Comparison of ENCODE assay signal across 22 cellular contexts in the genomic region with DNA sequence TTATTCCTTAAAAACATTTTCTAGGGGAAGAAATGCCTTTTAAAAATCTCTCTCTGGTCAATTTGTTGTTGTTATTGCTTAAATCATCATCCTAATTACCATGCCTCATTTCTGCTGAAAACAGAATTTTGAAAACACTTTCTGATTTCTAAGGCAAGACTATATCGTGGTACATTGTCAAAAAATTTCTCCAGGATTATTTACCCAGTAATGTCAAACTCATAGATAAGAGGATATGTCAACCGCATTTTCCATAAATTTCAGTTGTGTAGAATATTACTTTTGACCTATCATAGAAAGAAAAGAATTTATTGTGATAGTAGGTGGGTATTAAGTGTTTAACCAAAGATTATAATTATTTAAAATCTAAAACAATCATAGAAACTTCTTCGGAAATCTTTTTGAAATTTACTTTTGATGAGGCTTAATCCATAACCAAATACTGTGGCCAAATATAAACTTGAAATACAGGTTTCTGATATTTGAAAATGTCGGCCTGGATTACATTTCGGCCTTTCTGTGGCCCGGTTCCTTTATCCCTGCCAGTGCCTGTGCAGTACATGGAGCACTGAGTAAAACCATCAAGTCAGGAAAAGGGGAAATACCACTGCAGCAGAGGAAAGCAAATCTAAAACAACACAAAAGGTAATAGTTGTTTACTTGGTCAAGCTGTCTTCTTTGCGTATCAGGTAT.
"Had no signal": no experiment of that assay in that cellular context is flagged by ENCODE, and none has a peak within 500 bp of the region (broad histone marks: within the 10 kb centered on the region; RNA-seq: fewer than 3 reads in every experiment).

No MANE protein-coding gene starts in this region.

- H3K4me1 ChIP-seq: foreskin keratinocyte, lower lobe of right lung, neural progenitor cell, psoas muscle, right lobe of liver, upper lobe of left lung, uterus had no signal

- H3K27ac ChIP-seq: foreskin keratinocyte, left ventricle myocardium inferior, lower lobe of right lung, neural progenitor cell, ovary, psoas muscle, right lobe of liver, tibial artery, upper lobe of left lung, uterus had no signal

- H3K27me3 ChIP-seq: foreskin keratinocyte, neural progenitor cell, ovary, right lobe of liver, tibial artery, upper lobe of left lung, uterus had no signal

- H3K36me3 ChIP-seq: left ventricle myocardium inferior, lower lobe of right lung, neural progenitor cell, ovary, right lobe of liver, tibial artery, upper lobe of left lung, uterus had no signal

- H3K9ac ChIP-seq: neural progenitor cell had no signal

- H2AFZ ChIP-seq: neural progenitor cell had no signal

- H3K9me3 ChIP-seq: lower lobe of right lung, ovary, psoas muscle, right lobe of liver, tibial artery, upper lobe of left lung, uterus had no signal

- FAIRE-seq: keratinocyte had no signal

- H3K4me3 ChIP-seq: left ventricle myocardium inferior, lower lobe of right lung, neural progenitor cell, ovary, psoas muscle, right lobe of liver, tibial artery, upper lobe of left lung, uterus had no signal

- ATAC-seq: foreskin keratinocyte; lower lobe of right lung; natural killer cell treated with Interleukin-12 subunit alpha and Interleukin-12 subunit beta and Interleukin-15 and Interleukin-18, amount 100 ng/mL, for 72 hours; psoas muscle; right lobe of liver; stimulated activated effector memory CD8-positive, alpha-beta T cell treated with anti-CD3 and anti-CD28 coated beads, Interleukin-12 subunit alpha, Interleukin-12 subunit beta, amount 100 ng/mL, for 72 hours; stimulated activated naive CD8-positive, alpha-beta T cell treated with anti-CD3 and anti-CD28 coated beads, Interleukin-15, Interleukin-2, amounts not matched to agents 100 U/mL and 50 U/mL, for 24 hours had no signal

- H3K4me2 ChIP-seq: neural progenitor cell had no signal

- DNase-seq: dermis blood vessel endothelial cell; foreskin keratinocyte; immature natural killer cell; left ventricle myocardium inferior; lower lobe of right lung; mesenchymal stem cell; midbrain; nucleus accumbens; ovary; psoas muscle; retina; right lobe of liver; stimulated activated CD4-positive, alpha-beta T cell treated with anti-CD3 and anti-CD28 coated beads, Interleukin-4, amount 100 ng/mL, for 1 hour; stimulated activated CD8-positive, alpha-beta memory T cell treated with anti-CD3 and anti-CD28 coated beads, Interleukin-4, amount 100 ng/mL, for 48 hours; stimulated activated naive CD8-positive, alpha-beta T cell treated with anti-CD3 and anti-CD28 coated beads, Interleukin-15, Interleukin-2, amounts not matched to agents 100 U/mL and 50 U/mL, for 24 hours; tibial artery; upper lobe of left lung; uterus had no signal
